In genomic region chrX:31114858-31115257, GRCh38 we compare ENCODE assay signal across 34 cellular contexts. TPM values are rescaled to one million over a fixed set of nuclear protein-coding genes. Genes with fewer than 3 reads are reported as not detected.
"Had no signal": no experiment of that assay in that cellular context is flagged by ENCODE, and none has a peak within 500 bp of the region (broad histone marks: within the 10 kb centered on the region; RNA-seq: fewer than 3 reads in every experiment).

No MANE protein-coding gene starts in this region.

- ATAC-seq: effector memory CD8-positive, alpha-beta T cell; esophagus mucosa; gastrocnemius medialis; left lung; left ventricle myocardium superior; lower lobe of right lung; mucosa of descending colon had no signal

- H3K4me3 Mint-ChIP-seq: dendritic cell treated with granulocyte-macrophage colony-stimulating factor and Interleukin-4, amounts not matched to agents 40 ng/mL and 50 ng/mL, for 4 days; effector memory CD8-positive, alpha-beta T cell; endodermal cell; mesothelial cell of epicardium; naive B cell had no signal

- H3K4me1 Mint-ChIP-seq: endodermal cell, mesothelial cell of epicardium had no signal

- DNase-seq: colonic mucosa; cortex of kidney; effector CD8-positive, alpha-beta T cell; effector memory CD8-positive, alpha-beta T cell; endodermal cell; erythroblast; esophagus squamous epithelium; foreskin fibroblast; foreskin melanocyte; gastrocnemius medialis; glutamatergic neuron; head of caudate nucleus; heart right ventricle; hippocampal formation; left cardiac atrium; left lung; left ventricle myocardium superior; lower lobe of right lung; mesenchymal stem cell; mucosa of descending colon; naive B cell had no signal

- FAIRE-seq: endometrium, islet of Langerhans, keratinocyte had no signal

- H3K9me3 Mint-ChIP-seq: dendritic cell treated with granulocyte-macrophage colony-stimulating factor and Interleukin-4, amounts not matched to agents 40 ng/mL and 50 ng/mL, for 4 days had no signal

- H3K27ac Mint-ChIP-seq: dendritic cell treated with granulocyte-macrophage colony-stimulating factor and Interleukin-4, amounts not matched to agents 40 ng/mL and 50 ng/mL, for 4 days; effector memory CD8-positive, alpha-beta T cell; endodermal cell; mesothelial cell of epicardium; naive B cell had no signal

- H3K36me3 Mint-ChIP-seq: naive B cell had no signal

RNA-seq across cellular contexts. Expression of gene FTHL17, which starts 43.0 kb away (rescaled TPM):
- total RNA-seq: colonic mucosa, dermis microvascular lymphatic vessel endothelial cell, endodermal cell, esophagus mucosa, esophagus squamous epithelium, gastrocnemius medialis, glomerular endothelial cell, heart right ventricle, kidney epithelial cell, left cardiac atrium, left lung, left ventricle myocardium superior, lower leg skin, lower lobe of right lung, lung microvascular endothelial cell, mesenteric fat pad, mesothelial cell of epicardium, mucosa of descending colon, myocyte had no signal
